In genomic region chr10:122864901-122865300, GRCh38 we compare ENCODE assay signal across 20 cellular contexts. TPM values are rescaled to one million over a fixed set of nuclear protein-coding genes. Genes with fewer than 3 reads are reported as not detected.
DNase-seq lines count a peak whose midpoint lies in the region; ATAC-seq, FAIRE-seq and TF ChIP-seq lines count a peak whose summit lies in the region.
"Had no signal": no experiment of that assay in that cellular context is flagged by ENCODE, and none has a peak within 500 bp of the region (broad histone marks: within the 10 kb centered on the region; RNA-seq: fewer than 3 reads in every experiment).

No MANE protein-coding gene starts in this region.

- ATAC-seq in HG02938 (IDR thresholded peaks at IDR 0.05; ENCODE audit: unreplicated experiment) (no peak), GM19328 (IDR thresholded peaks at IDR 0.05; ENCODE audit: unreplicated experiment) (no peak)
- ATAC-seq: natural killer cell treated with Interleukin-12 subunit alpha and Interleukin-12 subunit beta and Interleukin-15 and Interleukin-18, amount 100 ng/mL, for 72 hours; stimulated activated naive CD8-positive, alpha-beta T cell treated with anti-CD3 and anti-CD28 coated beads, Interleukin-15, amount 100 ng/mL, for 72 hours; T-cell had no signal

- peaks cover 21% of the 10 kb centered on the region for H3K4me1 ChIP-seq in astrocyte (ENCODE audit: insufficient read depth, low read length)
- H3K4me1 ChIP-seq: vagina had no signal

- no peaks in the 10 kb centered on the region for H3K27me3 Mint-ChIP-seq in astrocyte (ENCODE audit: low read depth, unreplicated experiment)
- H3K27me3 Mint-ChIP-seq: natural killer cell treated with Interleukin-12 subunit alpha and Interleukin-12 subunit beta and Interleukin-15 and Interleukin-18, amount 100 ng/mL, for 72 hours; stimulated activated naive CD8-positive, alpha-beta T cell treated with anti-CD3 and anti-CD28 coated beads, Interleukin-15, amount 100 ng/mL, for 72 hours; T-cell had no signal

- TF ChIP-seq CTCF in astrocyte (IDR thresholded peaks at IDR 0.05; ENCODE audit: insufficient read depth, low read depth, low read length) = no peak

- H3K9ac ChIP-seq in astrocyte (ENCODE audit: low read length) = no peak overlapping the region

- in situ Hi-C loops in ACHN (cut with HindIII; ENCODE audit: low pct_ligation_motif_present, low pct_unique_long_range_greater_than_20kb, low sequenced_read_pairs) = no loop called here

- peak overlapping the region; percentile 37 for H3K27ac ChIP-seq in astrocyte (ENCODE audit: low read depth, low read length)
- H3K27ac ChIP-seq: vagina, WERI-Rb-1 had no signal

- no peaks in the 10 kb centered on the region for H3K36me3 ChIP-seq in astrocyte (ENCODE audit: insufficient read depth, low read length)
- H3K36me3 ChIP-seq: vagina, WERI-Rb-1 had no signal

- peaks cover 50% of the 10 kb centered on the region for H3K79me2 ChIP-seq in astrocyte (ENCODE audit: insufficient read depth, low read length)

- H3K36me3 Mint-ChIP-seq in astrocyte (ENCODE audit: low read depth, unreplicated experiment) = no peaks in the 10 kb centered on the region

- peak; percentile 68 for DNase-seq in ACHN
- DNase-seq in HT1080 (ENCODE audit: low read depth) = peak; percentile 47
- DNase-seq in astrocyte (ENCODE audit: low read depth) = peak; percentile 41
- DNase-seq in fibroblast of peridontal ligament (ENCODE audit: extremely low read depth) = peak; percentile 67
- no peak for DNase-seq in GM12892 (ENCODE audit: insufficient read length)
- no peak for DNase-seq in medulla oblongata (ENCODE audit: extremely low spot score)
- DNase-seq: activated gamma-delta T cell; Caco-2; foreskin melanocyte; NCI-H187; stimulated activated naive CD8-positive, alpha-beta T cell treated with anti-CD3 and anti-CD28 coated beads, Interleukin-15, amount 100 ng/mL, for 72 hours; T-cell; WERI-Rb-1 had no signal

- FAIRE-seq in astrocyte (lab: Jason Lieb, UNC) (no peak), GM12892 (lab: Jason Lieb, UNC) (no peak)
- FAIRE-seq: GM18507, RCC 7860 had no signal

- peak overlapping the region; percentile 13 for H3K4me2 ChIP-seq in astrocyte (ENCODE audit: low read length)

- no peak overlapping the region for H2AFZ ChIP-seq in astrocyte (ENCODE audit: low read depth, low read length)

- peaks cover 12% of the 10 kb centered on the region for H3K9me3 Mint-ChIP-seq in astrocyte (ENCODE audit: unreplicated experiment)

- no peak overlapping the region for H3K4me3 ChIP-seq in astrocyte (ENCODE audit: insufficient read depth, low read depth, low read length)
- H3K4me3 ChIP-seq: lung, vagina had no signal

- no peak for TF ChIP-seq POLR2A in GM12892 (IDR thresholded peaks at IDR 0.05; ENCODE audit: low read depth, low read length)

- H3K4me1 Mint-ChIP-seq in astrocyte (ENCODE audit: low read depth, unreplicated experiment) = peaks cover 18% of the 10 kb centered on the region

- H3K27ac Mint-ChIP-seq in astrocyte (ENCODE audit: unreplicated experiment) = peak overlapping the region; percentile 1
- H3K27ac Mint-ChIP-seq: natural killer cell treated with Interleukin-12 subunit alpha and Interleukin-12 subunit beta and Interleukin-15 and Interleukin-18, amount 100 ng/mL, for 72 hours; T-cell had no signal

- H3K9me3 ChIP-seq in astrocyte (ENCODE audit: insufficient read depth, low read depth, low read length) = no peaks in the 10 kb centered on the region
- H3K9me3 ChIP-seq: vagina had no signal

- no peak overlapping the region for H3K4me3 Mint-ChIP-seq in astrocyte (ENCODE audit: unreplicated experiment)
- H3K4me3 Mint-ChIP-seq: natural killer cell treated with Interleukin-12 subunit alpha and Interleukin-12 subunit beta and Interleukin-15 and Interleukin-18, amount 100 ng/mL, for 72 hours; stimulated activated naive CD8-positive, alpha-beta T cell treated with anti-CD3 and anti-CD28 coated beads, Interleukin-15, amount 100 ng/mL, for 72 hours; T-cell had no signal

- no peaks in the 10 kb centered on the region for H4K20me1 ChIP-seq in astrocyte (ENCODE audit: insufficient read depth, low read length)

- H3K27me3 ChIP-seq in astrocyte (ENCODE audit: insufficient read depth, low read length) = no peaks in the 10 kb centered on the region
- H3K27me3 ChIP-seq: vagina had no signal

RNA-seq across cellular contexts. Expression of gene FAM24B, which starts 14.5 kb away (rescaled TPM):
- 7.2 and 7.9 TPM in 2 replicates for total RNA-seq in HT1080 (2014; rRNA removed; shearing (Covaris generic))
- polyA plus RNA-seq in HT1080 (2015; cell fraction: cytosol; rRNA removed) = 4.4 and 5.9 TPM in 2 replicates
- 10.9 and 18.5 TPM in 2 replicates for polyA plus RNA-seq in HT1080 (2015; cell fraction: nucleus; rRNA removed)
- 1.9 and 2.6 TPM in 2 replicates for total RNA-seq in astrocyte
- 8.2 TPM for polyA plus RNA-seq in GM12892 (2012; ENCODE audit: missing spikeins)
- total RNA-seq: vagina had no signal

RNA-seq across cellular contexts. Expression of gene CUZD1, which starts 19.2 kb away (rescaled TPM):
- total RNA-seq in HT1080 (2014; rRNA removed; shearing (Covaris generic)) = 0.47 and 0.55 TPM in 2 replicates
- polyA plus RNA-seq in HT1080 (2015; cell fraction: cytosol; rRNA removed) = 0.64 and 1.0 TPM in 2 replicates
- 2.8 TPM in 2 replicates for polyA plus RNA-seq in HT1080 (2015; cell fraction: nucleus; rRNA removed)
- total RNA-seq in astrocyte = 0.17 and 0.23 TPM in 2 replicates
- polyA plus RNA-seq in GM12892 (2012; ENCODE audit: missing spikeins) = 0.83 TPM
- total RNA-seq: vagina had no signal

RNA-seq across cellular contexts. Expression of gene FAM24A, which starts 45.5 kb away (rescaled TPM):
- not detected in 2 replicates for total RNA-seq in HT1080 (2014; rRNA removed; shearing (Covaris generic))
- polyA plus RNA-seq in HT1080 (2015; cell fraction: cytosol; rRNA removed) = not detected in 2 replicates
- not detected in 2 replicates for polyA plus RNA-seq in HT1080 (2015; cell fraction: nucleus; rRNA removed)
- not detected in 2 replicates for total RNA-seq in astrocyte
- not detected for polyA plus RNA-seq in GM12892 (2012; ENCODE audit: missing spikeins)
- total RNA-seq: Caco-2; lung; natural killer cell treated with Interleukin-12 subunit alpha and Interleukin-12 subunit beta and Interleukin-15 and Interleukin-18, amount 100 ng/mL, for 72 hours; T-cell; vagina had no signal
- polyA plus RNA-seq: lung had no signal

Comparison
In these comparisons a context has a peak if more than half of its experiments do, and no peak if none do; other contexts are left out.
1. DNase-seq: peak in ACHN (single experiment), HT1080 (single experiment), astrocyte (single experiment) and fibroblast of peridontal ligament (single experiment); none in GM12892 (single experiment) and medulla oblongata (single experiment).